8 cellular contexts compared by ENCODE assay signal in the genomic region with DNA sequence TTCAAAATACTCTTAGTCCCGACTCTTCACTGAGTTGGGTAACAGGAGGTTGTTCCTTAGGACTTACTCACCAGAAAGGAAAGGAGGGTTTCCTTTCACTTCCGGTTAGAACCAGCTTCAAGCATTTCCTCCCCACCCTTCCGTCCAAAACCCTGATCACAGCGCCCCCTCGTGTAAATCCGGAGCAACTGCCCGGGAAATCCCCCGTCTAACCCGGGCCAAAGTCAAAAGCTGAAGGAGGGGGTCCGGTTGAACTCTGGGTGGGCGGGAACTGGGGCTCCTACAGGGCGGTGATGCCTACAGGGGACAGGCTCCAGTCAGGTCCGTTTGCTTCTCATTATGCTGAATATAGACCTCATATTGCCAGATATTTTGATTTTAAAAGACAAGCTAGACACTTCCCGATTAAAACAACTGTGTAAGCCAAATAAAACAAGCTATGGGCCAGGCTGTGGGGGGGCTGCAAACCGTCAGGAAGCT. TPM values are rescaled to one million over a fixed set of nuclear protein-coding genes. Genes with fewer than 3 reads are reported as not detected.
DNase-seq lines count a peak whose midpoint lies in the region; ATAC-seq, FAIRE-seq and TF ChIP-seq lines count a peak whose summit lies in the region.

No MANE protein-coding gene starts in this region.

- peak overlapping the region; percentile 79 for H2AFZ ChIP-seq in neural progenitor cell (replicated peaks)

- H3F3A ChIP-seq in neural progenitor cell (ENCODE audit: low read depth) = no peaks in the 10 kb centered on the region

- no peaks in the 10 kb centered on the region for H3K4me1 ChIP-seq in neural progenitor cell
- peaks cover 13 to 30% (median 21%) of the 10 kb centered on the region in 4 donors for H3K4me1 ChIP-seq in stomach

- TF ChIP-seq CTCF in fibroblast of pulmonary artery (IDR thresholded peaks at IDR 0.05; ENCODE audit: low read length, missing control alignments) = peak; percentile 82
- TF ChIP-seq CTCF in neural progenitor cell (IDR thresholded peaks at IDR 0.05) = peak; percentile 93
- TF ChIP-seq CTCF in stomach (IDR thresholded peaks at IDR 0.05) = peak in 5 of 7 experiments; percentile 83 to 96 (median 85)

- TF ChIP-seq EP300 in Ishikawa (IDR thresholded peaks at IDR 0.05; ENCODE audit: borderline replicate concordance) (no peak), stomach (IDR thresholded peaks at IDR 0.05) (no peak)

- peaks cover under 1% of the 10 kb centered on the region for H3K27me3 ChIP-seq in neural progenitor cell
- no peaks in the 10 kb centered on the region for H3K27me3 ChIP-seq in stomach

- no peak overlapping the region for H3K27ac Mint-ChIP-seq in neural progenitor cell

- H3K4me3 ChIP-seq in fibroblast of pulmonary artery (replicated peaks; ENCODE audit: low read depth, low read length) (peak overlapping the region; percentile 20), neural progenitor cell (no peak overlapping the region), stomach (peak overlapping the region in 3 of 4 donors; percentile 5 to 23 (median 6))

- no peaks in the 10 kb centered on the region for H3K79me2 ChIP-seq in neural progenitor cell (ENCODE audit: low read depth)

- no peak for FAIRE-seq in RCC 7860 (lab: Jason Lieb, UNC)

- no peaks in the 10 kb centered on the region for H3K4me1 Mint-ChIP-seq in neural progenitor cell

- H3K9ac ChIP-seq in neural progenitor cell = no peak overlapping the region

- H3K27me3 Mint-ChIP-seq in neural progenitor cell (ENCODE audit: insufficient read depth, low read depth) = no peaks in the 10 kb centered on the region

- H3K9me3 Mint-ChIP-seq in neural progenitor cell = no peaks in the 10 kb centered on the region

- H3K9me3 ChIP-seq in neural progenitor cell (ENCODE audit: low read depth) (no peaks in the 10 kb centered on the region), stomach (no peaks in the 10 kb centered on the region)

- H3K36me3 ChIP-seq in neural progenitor cell (no peaks in the 10 kb centered on the region), stomach (no peaks in the 10 kb centered on the region)

- no peak overlapping the region for H3K4me3 Mint-ChIP-seq in neural progenitor cell

- H3K36me3 Mint-ChIP-seq in neural progenitor cell = no peaks in the 10 kb centered on the region

- peak; percentile 87 for ATAC-seq in GM21619 (IDR thresholded peaks at IDR 0.05; ENCODE audit: unreplicated experiment)

- H3K27ac ChIP-seq in neural progenitor cell (no peak overlapping the region), stomach (peak overlapping the region; percentile 22 to 87 (median 74))

- no peaks in the 10 kb centered on the region for H4K20me1 ChIP-seq in neural progenitor cell (ENCODE audit: low read depth)

- DNase-seq in DMS153 treated with DMSO at 0.1 percent for 48 hours (lab: John Stamatoyannopoulos, UW; ENCODE audit: unreplicated experiment) (peak; percentile 92), RCC 7860 (ENCODE audit: low spot score) (peak; percentile 57), fibroblast of pulmonary artery (ENCODE audit: low read depth) (peak; percentile 97), neural progenitor cell (ENCODE audit: low spot score) (peak; percentile 77), stomach (peak; percentile 73)
- DNase-seq in activated T-cell treated with anti-CD3 and anti-CD28 coated beads, Interleukin-2, amount 50 U/mL, for 48 hours = peak; percentile 87 to 90

- intact Hi-C loops in stomach (cut with DNase I; ENCODE audit: low total_unique reads) = loop anchor here (10.0 kb wide), 1 partner anchor 48 kb away; no protein-coding TSS in a partner anchor

- no peak for TF ChIP-seq POLR2A in stomach (IDR thresholded peaks at IDR 0.05)

- TF ChIP-seq RAD21 in Ishikawa (IDR thresholded peaks at IDR 0.05; ENCODE audit: low read depth) = peak; percentile 79

- 2 to 7% (median 4%) methylated on average over 14 to 15 of the region's 15 CpGs for WGBS in stomach, 5 donors

- no peak overlapping the region for H3K4me2 ChIP-seq in neural progenitor cell

TF ChIP-seq in Ishikawa, 13 proteins besides CTCF, POLR2A, EP300 and RAD21:
- TF ChIP-seq NFIC (IDR thresholded peaks at IDR 0.05) = no peak
- no peak for TF ChIP-seq EGR1 (IDR thresholded peaks at IDR 0.05)
- TF ChIP-seq, protein P1, sequence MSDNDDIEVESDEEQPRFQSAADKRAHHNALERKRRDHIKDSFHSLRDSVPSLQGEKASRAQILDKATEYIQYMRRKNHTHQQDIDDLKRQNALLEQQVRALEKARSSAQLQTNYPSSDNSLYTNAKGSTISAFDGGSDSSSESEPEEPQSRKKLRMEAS (IDR thresholded peaks at IDR 0.05) = no peak
- no peak for TF ChIP-seq ZBTB7A (IDR thresholded peaks at IDR 0.05; ENCODE audit: low read depth)
- no peak for TF ChIP-seq FOXM1 (IDR thresholded peaks at IDR 0.05; ENCODE audit: borderline replicate concordance, low read depth)
- TF ChIP-seq YY1 (IDR thresholded peaks at IDR 0.05; ENCODE audit: low read depth) = no peak
- no peak for TF ChIP-seq CEBPB (IDR thresholded peaks at IDR 0.05)
- TF ChIP-seq, protein P2, sequence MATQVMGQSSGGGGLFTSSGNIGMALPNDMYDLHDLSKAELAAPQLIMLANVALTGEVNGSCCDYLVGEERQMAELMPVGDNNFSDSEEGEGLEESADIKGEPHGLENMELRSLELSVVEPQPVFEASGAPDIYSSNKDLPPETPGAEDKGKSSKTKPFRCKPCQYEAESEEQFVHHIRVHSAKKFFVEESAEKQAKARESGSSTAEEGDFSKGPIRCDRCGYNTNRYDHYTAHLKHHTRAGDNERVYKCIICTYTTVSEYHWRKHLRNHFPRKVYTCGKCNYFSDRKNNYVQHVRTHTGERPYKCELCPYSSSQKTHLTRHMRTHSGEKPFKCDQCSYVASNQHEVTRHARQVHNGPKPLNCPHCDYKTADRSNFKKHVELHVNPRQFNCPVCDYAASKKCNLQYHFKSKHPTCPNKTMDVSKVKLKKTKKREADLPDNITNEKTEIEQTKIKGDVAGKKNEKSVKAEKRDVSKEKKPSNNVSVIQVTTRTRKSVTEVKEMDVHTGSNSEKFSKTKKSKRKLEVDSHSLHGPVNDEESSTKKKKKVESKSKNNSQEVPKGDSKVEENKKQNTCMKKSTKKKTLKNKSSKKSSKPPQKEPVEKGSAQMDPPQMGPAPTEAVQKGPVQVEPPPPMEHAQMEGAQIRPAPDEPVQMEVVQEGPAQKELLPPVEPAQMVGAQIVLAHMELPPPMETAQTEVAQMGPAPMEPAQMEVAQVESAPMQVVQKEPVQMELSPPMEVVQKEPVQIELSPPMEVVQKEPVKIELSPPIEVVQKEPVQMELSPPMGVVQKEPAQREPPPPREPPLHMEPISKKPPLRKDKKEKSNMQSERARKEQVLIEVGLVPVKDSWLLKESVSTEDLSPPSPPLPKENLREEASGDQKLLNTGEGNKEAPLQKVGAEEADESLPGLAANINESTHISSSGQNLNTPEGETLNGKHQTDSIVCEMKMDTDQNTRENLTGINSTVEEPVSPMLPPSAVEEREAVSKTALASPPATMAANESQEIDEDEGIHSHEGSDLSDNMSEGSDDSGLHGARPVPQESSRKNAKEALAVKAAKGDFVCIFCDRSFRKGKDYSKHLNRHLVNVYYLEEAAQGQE (IDR thresholded peaks at IDR 0.05; ENCODE audit: low read depth) = no peak
- no peak for TF ChIP-seq TAF1 (IDR thresholded peaks at IDR 0.05; ENCODE audit: low read depth)
- TF ChIP-seq, protein P3, sequence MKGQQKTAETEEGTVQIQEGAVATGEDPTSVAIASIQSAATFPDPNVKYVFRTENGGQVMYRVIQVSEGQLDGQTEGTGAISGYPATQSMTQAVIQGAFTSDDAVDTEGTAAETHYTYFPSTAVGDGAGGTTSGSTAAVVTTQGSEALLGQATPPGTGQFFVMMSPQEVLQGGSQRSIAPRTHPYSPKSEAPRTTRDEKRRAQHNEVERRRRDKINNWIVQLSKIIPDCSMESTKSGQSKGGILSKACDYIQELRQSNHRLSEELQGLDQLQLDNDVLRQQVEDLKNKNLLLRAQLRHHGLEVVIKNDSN (IDR thresholded peaks at IDR 0.05) = no peak
- no peak for TF ChIP-seq CREB1 (IDR thresholded peaks at IDR 0.05; ENCODE audit: low read depth)
- no peak for TF ChIP-seq TEAD4 (IDR thresholded peaks at IDR 0.05)
- TF ChIP-seq TCF12 (IDR thresholded peaks at IDR 0.05; ENCODE audit: low read depth) = no peak

RNA-seq across cellular contexts. Expression of a gene that starts 15.0 kb away (rescaled TPM):
- total RNA-seq in neural progenitor cell (ENCODE audit: low replicate concordance) (not detected in 2 replicates), stomach (10 to 100 TPM in 4 of 5 donors, 1 to 10 TPM in 1; 9.9 to 83.4 (median 51.3) TPM)
- 10 to 100 TPM in 2 of 3 donors, 1 to 10 TPM in 1; 7.3 to 18.3 (median 11.3) TPM for polyA plus RNA-seq in stomach

RNA-seq across cellular contexts. Expression of a gene that starts 43.0 kb away (rescaled TPM):
- total RNA-seq in neural progenitor cell (ENCODE audit: low replicate concordance) = 6.2 and 6.8 TPM in 2 replicates
- total RNA-seq in stomach = 10 to 100 TPM in 3 of 5 donors, 1 to 10 TPM in 2; 9.3 to 23.2 (median 12.3) TPM
- polyA plus RNA-seq in stomach = 10 to 100 TPM; 13.5 to 28.8 (median 21.7) TPM

RNA-seq across cellular contexts. Expression of a gene that starts 53.6 kb away (rescaled TPM):
- total RNA-seq in neural progenitor cell (ENCODE audit: low replicate concordance) = 11.3 and 11.5 TPM in 2 replicates
- 1 to 10 TPM in 4 of 5 donors, under 1 TPM in 1; under 0.01 to 9.9 (median 8.5) TPM for total RNA-seq in stomach
- polyA plus RNA-seq in stomach = 1 to 10 TPM; 5.8 to 6.5 (median 5.9) TPM

Comparison
In these comparisons a context has a peak if more than half of its experiments do, and no peak if none do; other contexts are left out.
1. RNA of a gene that starts 15.0 kb away (total RNA-seq): 9.9 to 83.4 TPM in stomach; not detected in neural progenitor cell; every median in the first group is over 10 times any median in the second.
2. Peak in every context shown above with its lines, with median percentiles within 50 percentile points of each other: DNase-seq and CTCF ChIP-seq.